Comparison of ENCODE assay signal across 26 cellular contexts in genomic region chr3:28677581-28677980, GRCh38.
DNase-seq lines count a peak whose midpoint lies in the region; ATAC-seq and TF ChIP-seq lines count a peak whose summit lies in the region.
"Had no signal": no experiment of that assay in that cellular context is flagged by ENCODE, and none has a peak within 500 bp of the region (broad histone marks: within the 10 kb centered on the region; RNA-seq: fewer than 3 reads in every experiment).

No MANE protein-coding gene starts in this region.

- intact Hi-C loops in cardiac septum (cut with DNase I) (no loop called here), posterior vena cava (cut with DNase I) (no loop called here), prostate gland (cut with DNase I) (no loop called here)

- no peak for TF ChIP-seq EP300 in tibial nerve (IDR thresholded peaks at IDR 0.05)

- H3K4me1 ChIP-seq in right atrium auricular region: no peaks in the 10 kb centered on the region
- no peaks in the 10 kb centered on the region for H3K4me1 ChIP-seq in foreskin keratinocyte
- H3K4me1 ChIP-seq in prostate gland (replicated peaks): no peaks in the 10 kb centered on the region
- H3K4me1 ChIP-seq in tibial nerve: no peaks in the 10 kb centered on the region
- H3K4me1 ChIP-seq: BLaER1, Caco-2, SJSA1 had no signal

- H3K4me3 ChIP-seq in right atrium auricular region (no peak overlapping the region), prostate gland (no peak overlapping the region), tibial nerve (no peak overlapping the region)
- H3K4me3 ChIP-seq: BLaER1, GM23248, MG63, SJSA1 had no signal

- peak; percentile 36 for ATAC-seq in foreskin keratinocyte
- ATAC-seq: Right ventricle myocardium inferior had no signal

- no peak for TF ChIP-seq CTCF in right atrium auricular region (IDR thresholded peaks at IDR 0.05)
- TF ChIP-seq CTCF in foreskin keratinocyte (conservative IDR thresholded peaks at IDR 0.05): no peak
- TF ChIP-seq CTCF in prostate gland (IDR thresholded peaks at IDR 0.05): no peak
- no peak for TF ChIP-seq CTCF in tibial nerve (IDR thresholded peaks at IDR 0.05)

- H3K36me3 ChIP-seq in right atrium auricular region (no peaks in the 10 kb centered on the region), prostate gland (no peaks in the 10 kb centered on the region), tibial nerve (no peaks in the 10 kb centered on the region)
- H3K36me3 ChIP-seq: BLaER1, MG63, SJSA1 had no signal

- H3K27me3 ChIP-seq in right atrium auricular region: no peaks in the 10 kb centered on the region
- peaks cover 9% of the 10 kb centered on the region for H3K27me3 ChIP-seq in foreskin keratinocyte
- H3K27me3 ChIP-seq in prostate gland (replicated peaks; ENCODE audit: insufficient read depth): no peaks in the 10 kb centered on the region
- H3K27me3 ChIP-seq in tibial nerve: no peaks in the 10 kb centered on the region
- H3K27me3 ChIP-seq: BLaER1, MG63, SJSA1 had no signal

- H3K9me3 ChIP-seq in right atrium auricular region (no peaks in the 10 kb centered on the region), prostate gland (no peaks in the 10 kb centered on the region), tibial nerve (no peaks in the 10 kb centered on the region)
- H3K9me3 ChIP-seq: BLaER1, Caco-2, MG63, SJSA1 had no signal

- no peak for TF ChIP-seq POLR2A in prostate gland (IDR thresholded peaks at IDR 0.05)
- no peak for TF ChIP-seq POLR2A in tibial nerve (IDR thresholded peaks at IDR 0.05)

- H3K27ac ChIP-seq in right atrium auricular region: no peak overlapping the region
- H3K27ac ChIP-seq in foreskin keratinocyte: no peak overlapping the region
- no peak overlapping the region for H3K27ac ChIP-seq in prostate gland
- no peak overlapping the region for H3K27ac ChIP-seq in tibial nerve
- H3K27ac ChIP-seq: BLaER1, GM23248, SJSA1 had no signal

- 41% methylated on average over 9 of the region's 9 CpGs for WGBS in prostate gland
- WGBS in tibial nerve, 2 donors: 64 to 71% methylated on average over 9 of the region's 9 CpGs

- DNase-seq in right atrium auricular region (ENCODE audit: low spot score) (peak; percentile 59), cardiac septum (ENCODE audit: low spot score) (no peak), foreskin keratinocyte (no peak), posterior vena cava (ENCODE audit: low spot score) (peak; percentile 80), prostate gland (ENCODE audit: low spot score) (no peak), hippocampal formation (lab: John Stamatoyannopoulos, UW) (no peak), tibial nerve (ENCODE audit: low spot score in 2 of 2) (no peak)
- DNase-seq: Caco-2; CD4-positive, alpha-beta T cell; DMS 273 treated with DMSO at 0.1 percent for 48 hours; DND-41; H9; HFFc6; Karpas-422; MG63; NCI-H1048; NCI-H1417 treated with DMSO at 0.1 percent for 48 hours; NCI-H2029; NCI-H2171 treated with DMSO at 0.1 percent for 48 hours; NCI-H524 treated with DMSO at 0.1 percent for 48 hours; NCI-H82; OCI-M1 had no signal

Comparison
In these comparisons a context has a peak if more than half of its experiments do, and no peak if none do; other contexts are left out.
1. DNase-seq: peak in right atrium auricular region (single experiment) and posterior vena cava (single experiment); none in cardiac septum (single experiment), foreskin keratinocyte (0 of 2), prostate gland (single experiment), hippocampal formation (0 of 2) and tibial nerve (0 of 2).